Comparison of ENCODE assay signal across 13 cellular contexts in the genomic region with DNA sequence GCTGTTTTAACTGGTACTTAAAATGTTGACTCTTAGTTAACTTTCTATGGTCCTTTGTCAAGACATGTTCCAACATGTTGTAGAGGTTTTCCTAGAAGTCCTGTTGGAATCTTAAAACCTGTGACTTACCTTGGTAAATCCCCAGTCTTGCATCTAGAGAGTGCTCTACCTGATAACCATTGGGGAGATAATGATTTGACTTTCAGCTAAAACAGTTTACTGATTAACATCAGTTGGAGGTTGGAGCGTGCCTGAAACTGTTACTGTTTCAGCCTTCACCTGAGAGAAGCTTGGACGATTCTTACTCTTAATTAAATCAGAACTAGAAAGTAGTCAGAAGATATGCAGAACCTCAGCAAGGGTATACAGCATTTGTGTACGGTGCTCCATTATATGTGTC. TPM values are rescaled to one million over a fixed set of nuclear protein-coding genes. Genes with fewer than 3 reads are reported as not detected.
DNase-seq lines count a peak whose midpoint lies in the region; ATAC-seq and TF ChIP-seq lines count a peak whose summit lies in the region.
"Had no signal": no experiment of that assay in that cellular context is flagged by ENCODE, and none has a peak within 500 bp of the region (broad histone marks: within the 10 kb centered on the region; RNA-seq: fewer than 3 reads in every experiment).

No MANE protein-coding gene starts in this region.

- intact Hi-C loops in activated T-helper 1 cell treated with anti-CD3 and anti-CD28 coated beads, Interleukin-12 subunit alpha, Interleukin-12 subunit beta, Interleukin-2, Interleukin-4 antibody, amounts not matched to agents 30 ng/mL and 10 ng/mL and 1 ng/mL, durations not matched to agents 14 hours and 24 hours and 36 hours (cut with micrococcal nuclease) = no loop called here

- no peak for DNase-seq in activated CD8-positive, alpha-beta memory T cell treated with anti-CD3 and anti-CD28 coated beads, Interleukin-2, amount 10 ng/mL, durations not matched to agents 7 days and 5 days
- no peak for DNase-seq in activated CD8-positive, alpha-beta memory T cell treated with anti-CD3 and anti-CD28 coated beads, Interleukin-2, amount 50 U/mL, for 48 hours
- no peak for DNase-seq in activated T-helper 1 cell treated with anti-CD3 and anti-CD28 coated beads, Interleukin-12 subunit alpha, Interleukin-12 subunit beta, Interleukin-2, Interleukin-4 antibody, amounts not matched to agents 30 ng/mL and 10 ng/mL and 1 ng/mL, durations not matched to agents 14 hours and 24 hours and 36 hours (ENCODE audit: low spot score)
- DNase-seq in progenitor cell of endocrine pancreas (ENCODE audit: low spot score, unreplicated experiment) = no peak
- DNase-seq in COLO829 (ENCODE audit: low spot score) = no peak
- DNase-seq: dermis blood vessel endothelial cell, GF-D8, heart right ventricle, Kasumi-1, NCI-H510A treated with DMSO at 0.1 percent for 48 hours had no signal

- H3K9me3 Mint-ChIP-seq in activated CD8-positive, alpha-beta memory T cell treated with anti-CD3 and anti-CD28 coated beads, Interleukin-2, amount 10 ng/mL, durations not matched to agents 7 days and 5 days (ENCODE audit: low read depth) = peaks cover 5% of the 10 kb centered on the region
- H3K9me3 Mint-ChIP-seq in activated T-helper 1 cell treated with anti-CD3 and anti-CD28 coated beads, Interleukin-12 subunit alpha, Interleukin-12 subunit beta, Interleukin-2, Interleukin-4 antibody, amounts not matched to agents 30 ng/mL and 10 ng/mL and 1 ng/mL, durations not matched to agents 14 hours and 24 hours and 36 hours = peaks cover 10% of the 10 kb centered on the region
- H3K9me3 Mint-ChIP-seq in progenitor cell of endocrine pancreas (ENCODE audit: low read depth) = no peaks in the 10 kb centered on the region

- H3K36me3 Mint-ChIP-seq in activated CD8-positive, alpha-beta memory T cell treated with anti-CD3 and anti-CD28 coated beads, Interleukin-2, amount 10 ng/mL, durations not matched to agents 7 days and 5 days = peaks cover 54% of the 10 kb centered on the region
- peaks cover 40% of the 10 kb centered on the region for H3K36me3 Mint-ChIP-seq in activated T-helper 1 cell treated with anti-CD3 and anti-CD28 coated beads, Interleukin-12 subunit alpha, Interleukin-12 subunit beta, Interleukin-2, Interleukin-4 antibody, amounts not matched to agents 30 ng/mL and 10 ng/mL and 1 ng/mL, durations not matched to agents 14 hours and 24 hours and 36 hours (ENCODE audit: low read depth)
- H3K36me3 Mint-ChIP-seq in progenitor cell of endocrine pancreas (ENCODE audit: insufficient read depth) = peaks cover 24% of the 10 kb centered on the region

- H3K4me1 Mint-ChIP-seq in activated CD8-positive, alpha-beta memory T cell treated with anti-CD3 and anti-CD28 coated beads, Interleukin-2, amount 10 ng/mL, durations not matched to agents 7 days and 5 days = peaks cover 35% of the 10 kb centered on the region
- peaks cover 32% of the 10 kb centered on the region for H3K4me1 Mint-ChIP-seq in activated T-helper 1 cell treated with anti-CD3 and anti-CD28 coated beads, Interleukin-12 subunit alpha, Interleukin-12 subunit beta, Interleukin-2, Interleukin-4 antibody, amounts not matched to agents 30 ng/mL and 10 ng/mL and 1 ng/mL, durations not matched to agents 14 hours and 24 hours and 36 hours (ENCODE audit: low read depth)
- H3K4me1 Mint-ChIP-seq in progenitor cell of endocrine pancreas (ENCODE audit: low read depth) = peaks cover 11% of the 10 kb centered on the region

- no peak for ATAC-seq in activated CD8-positive, alpha-beta memory T cell treated with anti-CD3 and anti-CD28 coated beads, Interleukin-2, amount 10 ng/mL, durations not matched to agents 7 days and 5 days
- ATAC-seq in HG02642 (IDR thresholded peaks at IDR 0.05; ENCODE audit: poor library complexity, unreplicated experiment) (peak; percentile 37), HG03520 (IDR thresholded peaks at IDR 0.05; ENCODE audit: unreplicated experiment) (no peak), HG02973 (IDR thresholded peaks at IDR 0.05; ENCODE audit: unreplicated experiment) (no peak)
- ATAC-seq: heart right ventricle had no signal

- H3K27me3 Mint-ChIP-seq in activated CD8-positive, alpha-beta memory T cell treated with anti-CD3 and anti-CD28 coated beads, Interleukin-2, amount 10 ng/mL, durations not matched to agents 7 days and 5 days = no peaks in the 10 kb centered on the region
- H3K27me3 Mint-ChIP-seq in activated T-helper 1 cell treated with anti-CD3 and anti-CD28 coated beads, Interleukin-12 subunit alpha, Interleukin-12 subunit beta, Interleukin-2, Interleukin-4 antibody, amounts not matched to agents 30 ng/mL and 10 ng/mL and 1 ng/mL, durations not matched to agents 14 hours and 24 hours and 36 hours (ENCODE audit: insufficient read depth) = no peaks in the 10 kb centered on the region
- no peaks in the 10 kb centered on the region for H3K27me3 Mint-ChIP-seq in progenitor cell of endocrine pancreas

- CTCF ChIA-PET in activated CD8-positive, alpha-beta memory T cell treated with anti-CD3 and anti-CD28 coated beads, Interleukin-2, amount 10 ng/mL, durations not matched to agents 7 days and 5 days (lab: Charles Lee) = interaction anchor here (1.0 to 1.9 kb wide), 3 partner anchors 12 to 22 kb away, joined by 3 to 6 read pairs (median 4); no protein-coding TSS in a partner anchor

- H3K4me3 Mint-ChIP-seq in activated CD8-positive, alpha-beta memory T cell treated with anti-CD3 and anti-CD28 coated beads, Interleukin-2, amount 10 ng/mL, durations not matched to agents 7 days and 5 days = no peak overlapping the region
- no peak overlapping the region for H3K4me3 Mint-ChIP-seq in activated T-helper 1 cell treated with anti-CD3 and anti-CD28 coated beads, Interleukin-12 subunit alpha, Interleukin-12 subunit beta, Interleukin-2, Interleukin-4 antibody, amounts not matched to agents 30 ng/mL and 10 ng/mL and 1 ng/mL, durations not matched to agents 14 hours and 24 hours and 36 hours
- no peak overlapping the region for H3K4me3 Mint-ChIP-seq in progenitor cell of endocrine pancreas (ENCODE audit: low read depth)

- H3K27ac Mint-ChIP-seq in activated CD8-positive, alpha-beta memory T cell treated with anti-CD3 and anti-CD28 coated beads, Interleukin-2, amount 10 ng/mL, durations not matched to agents 7 days and 5 days = peak overlapping the region; percentile 44
- peak overlapping the region; percentile 11 for H3K27ac Mint-ChIP-seq in activated T-helper 1 cell treated with anti-CD3 and anti-CD28 coated beads, Interleukin-12 subunit alpha, Interleukin-12 subunit beta, Interleukin-2, Interleukin-4 antibody, amounts not matched to agents 30 ng/mL and 10 ng/mL and 1 ng/mL, durations not matched to agents 14 hours and 24 hours and 36 hours
- peak overlapping the region; percentile 71 for H3K27ac Mint-ChIP-seq in progenitor cell of endocrine pancreas

- TF ChIP-seq CTCF in progenitor cell of endocrine pancreas (IDR thresholded peaks at IDR 0.05; ENCODE audit: unreplicated experiment) = no peak

RNA-seq across cellular contexts. Expression of gene MDM4, which starts 8.8 kb away (rescaled TPM):
- 10 to 100 TPM; 74.7 to 100.0 TPM for total RNA-seq in activated CD8-positive, alpha-beta memory T cell treated with anti-CD3 and anti-CD28 coated beads, Interleukin-2, amount 10 ng/mL, durations not matched to agents 7 days and 5 days
- 75.5 and 80.3 TPM in 2 replicates for total RNA-seq in activated T-helper 1 cell treated with anti-CD3 and anti-CD28 coated beads, Interleukin-12 subunit alpha, Interleukin-12 subunit beta, Interleukin-2, Interleukin-4 antibody, amounts not matched to agents 30 ng/mL and 10 ng/mL and 1 ng/mL, durations not matched to agents 14 hours and 24 hours and 36 hours
- total RNA-seq in progenitor cell of endocrine pancreas = 123 and 127 TPM in 2 replicates

RNA-seq across cellular contexts. Expression of gene PIK3C2B, which starts 30.4 kb away (rescaled TPM):
- total RNA-seq in activated CD8-positive, alpha-beta memory T cell treated with anti-CD3 and anti-CD28 coated beads, Interleukin-2, amount 10 ng/mL, durations not matched to agents 7 days and 5 days = 10 to 100 TPM; 21.6 to 26.0 TPM
- 21.8 and 24.1 TPM in 2 replicates for total RNA-seq in activated T-helper 1 cell treated with anti-CD3 and anti-CD28 coated beads, Interleukin-12 subunit alpha, Interleukin-12 subunit beta, Interleukin-2, Interleukin-4 antibody, amounts not matched to agents 30 ng/mL and 10 ng/mL and 1 ng/mL, durations not matched to agents 14 hours and 24 hours and 36 hours
- total RNA-seq in progenitor cell of endocrine pancreas = 62.2 and 62.7 TPM in 2 replicates

Comparison
In these comparisons a context has a peak if more than half of its experiments do, and no peak if none do; other contexts are left out.
1. H3K27ac Mint-ChIP-seq: peak in every context shown above with its lines; median percentile 71 in progenitor cell of endocrine pancreas; 44 in activated CD8-positive, alpha-beta memory T cell treated with anti-CD3 and anti-CD28 coated beads, Interleukin-2, amount 10 ng/mL, durations not matched to agents 7 days and 5 days; 11 in activated T-helper 1 cell treated with anti-CD3 and anti-CD28 coated beads, Interleukin-12 subunit alpha, Interleukin-12 subunit beta, Interleukin-2, Interleukin-4 antibody, amounts not matched to agents 30 ng/mL and 10 ng/mL and 1 ng/mL, durations not matched to agents 14 hours and 24 hours and 36 hours.